Comparison of ENCODE assay signal across 18 cellular contexts in genomic region chr22:20781272-20781990, GRCh38. TPM values are rescaled to one million over a fixed set of nuclear protein-coding genes. Genes with fewer than 3 reads are reported as not detected.
A peak's percentile ranks its signal among the peaks of the same experiment; 100 is the strongest.
DNase-seq lines count a peak whose midpoint lies in the region; ATAC-seq and TF ChIP-seq lines count a peak whose summit lies in the region.
"Had no signal": no experiment of that assay in that cellular context is flagged by ENCODE, and none has a peak within 500 bp of the region (broad histone marks: within the 10 kb centered on the region; RNA-seq: fewer than 3 reads in every experiment).

No MANE protein-coding gene starts in this region.

- H3K4me1 Mint-ChIP-seq in activated naive CD8-positive, alpha-beta T cell (ENCODE audit: low read depth) = peaks cover 7% of the 10 kb centered on the region
- peaks cover 17% of the 10 kb centered on the region for H3K4me1 Mint-ChIP-seq in activated naive CD8-positive, alpha-beta T cell treated with anti-CD3 and anti-CD28 coated beads for 36 hours

- 84% methylated on average over 10 of the region's 11 CpGs for WGBS in gastroesophageal sphincter (ENCODE audit: low coverage in 1 of 2), 2 donors

- H3K27ac Mint-ChIP-seq in activated naive CD8-positive, alpha-beta T cell = peak overlapping the region; percentile 23
- no peak overlapping the region for H3K27ac Mint-ChIP-seq in activated naive CD8-positive, alpha-beta T cell treated with anti-CD3 and anti-CD28 coated beads for 36 hours
- H3K27ac Mint-ChIP-seq: nephron; stimulated activated memory B cell treated with anti-CD40 and anti-IgM and Interleukin-4, amounts not matched to agents 10 μg/mL and 1 μg/mL and 100 μg/mL, for 72 hours had no signal

- H3K4me3 Mint-ChIP-seq in activated naive CD8-positive, alpha-beta T cell = no peak overlapping the region
- no peak overlapping the region for H3K4me3 Mint-ChIP-seq in activated naive CD8-positive, alpha-beta T cell treated with anti-CD3 and anti-CD28 coated beads for 36 hours
- H3K4me3 Mint-ChIP-seq: nephron; stimulated activated memory B cell treated with anti-CD40 and anti-IgM and Interleukin-4, amounts not matched to agents 10 μg/mL and 1 μg/mL and 100 μg/mL, for 72 hours had no signal

- ATAC-seq in upper lobe of right lung (peak; percentile 51), GM21447 (IDR thresholded peaks at IDR 0.05; ENCODE audit: unreplicated experiment) (no peak), gastroesophageal sphincter (no peak), HG03108 (IDR thresholded peaks at IDR 0.05; ENCODE audit: unreplicated experiment) (no peak)
- ATAC-seq: left lung; stimulated activated memory B cell treated with anti-CD40 and anti-IgM and Interleukin-4, amounts not matched to agents 10 μg/mL and 1 μg/mL and 100 μg/mL, for 72 hours had no signal

- H3K9me3 ChIP-seq in upper lobe of right lung (no peaks in the 10 kb centered on the region), gastroesophageal sphincter (no peaks in the 10 kb centered on the region)
- H3K9me3 ChIP-seq: BE2C, left lung had no signal

- no peak for DNase-seq in activated naive CD8-positive, alpha-beta T cell treated with anti-CD3 and anti-CD28 coated beads for 36 hours
- DNase-seq in iris pigment epithelial cell (ENCODE audit: low read depth) (peak; percentile 47), upper lobe of right lung (no peak)
- DNase-seq: aorta; BE2C; effector CD8-positive, alpha-beta T cell; left lung; NCI-H748 treated with DMSO at 0.1 percent for 48 hours; Right ventricle myocardium superior had no signal

- intact Hi-C loops in upper lobe of right lung (cut with DNase I) = no loop called here

- no peaks in the 10 kb centered on the region for H3K27me3 Mint-ChIP-seq in activated naive CD8-positive, alpha-beta T cell
- no peaks in the 10 kb centered on the region for H3K27me3 Mint-ChIP-seq in activated naive CD8-positive, alpha-beta T cell treated with anti-CD3 and anti-CD28 coated beads for 36 hours
- H3K27me3 Mint-ChIP-seq: stimulated activated memory B cell treated with anti-CD40 and anti-IgM and Interleukin-4, amounts not matched to agents 10 μg/mL and 1 μg/mL and 100 μg/mL, for 72 hours had no signal

- H3K9me3 Mint-ChIP-seq in activated naive CD8-positive, alpha-beta T cell (ENCODE audit: low read depth) = no peaks in the 10 kb centered on the region
- no peaks in the 10 kb centered on the region for H3K9me3 Mint-ChIP-seq in activated naive CD8-positive, alpha-beta T cell treated with anti-CD3 and anti-CD28 coated beads for 36 hours
- H3K9me3 Mint-ChIP-seq: nephron; stimulated activated memory B cell treated with anti-CD40 and anti-IgM and Interleukin-4, amounts not matched to agents 10 μg/mL and 1 μg/mL and 100 μg/mL, for 72 hours had no signal

- no peaks in the 10 kb centered on the region for H3K36me3 Mint-ChIP-seq in activated naive CD8-positive, alpha-beta T cell
- peaks cover 3% of the 10 kb centered on the region for H3K36me3 Mint-ChIP-seq in activated naive CD8-positive, alpha-beta T cell treated with anti-CD3 and anti-CD28 coated beads for 36 hours

- peak overlapping the region; percentile 98 for H3K27ac ChIP-seq in VCaP
- no peak overlapping the region for H3K27ac ChIP-seq in upper lobe of right lung
- H3K27ac ChIP-seq in gastroesophageal sphincter = no peak overlapping the region

- peaks cover 25% of the 10 kb centered on the region for H3K36me3 ChIP-seq in upper lobe of right lung
- peaks cover 0 to 77% of the 10 kb centered on the region in 2 donors for H3K36me3 ChIP-seq in gastroesophageal sphincter

- no peaks in the 10 kb centered on the region for H3K27me3 ChIP-seq in upper lobe of right lung
- no peaks in the 10 kb centered on the region for H3K27me3 ChIP-seq in gastroesophageal sphincter
- H3K27me3 ChIP-seq: BE2C, left lung had no signal

- H3K4me1 ChIP-seq in upper lobe of right lung (peaks cover 25% of the 10 kb centered on the region), gastroesophageal sphincter (no peaks in the 10 kb centered on the region)
- H3K4me1 ChIP-seq: BE2C had no signal

- no peak overlapping the region for H3K4me3 ChIP-seq in upper lobe of right lung
- H3K4me3 ChIP-seq in gastroesophageal sphincter = no peak overlapping the region
- H3K4me3 ChIP-seq: left lung had no signal

- no peak for TF ChIP-seq CTCF in VCaP (conservative IDR thresholded peaks at IDR 0.05)
- no peak for TF ChIP-seq CTCF in upper lobe of right lung (IDR thresholded peaks at IDR 0.05)
- TF ChIP-seq CTCF in gastroesophageal sphincter (IDR thresholded peaks at IDR 0.05) = no peak

- TF ChIP-seq EP300 in gastroesophageal sphincter (IDR thresholded peaks at IDR 0.05) = no peak

- no peak for TF ChIP-seq POLR2A in gastroesophageal sphincter (IDR thresholded peaks at IDR 0.05)

RNA-seq across cellular contexts. Expression of gene SERPIND1, which starts 7.5 kb away (rescaled TPM):
- total RNA-seq in activated naive CD8-positive, alpha-beta T cell treated with anti-CD3 and anti-CD28 coated beads for 36 hours = not detected
- total RNA-seq in upper lobe of right lung = 0.58 TPM
- under 1 TPM in 1 of 4 donors, not detected in 3; 0.15 TPM for total RNA-seq in gastroesophageal sphincter
- total RNA-seq: H1, skeletal muscle tissue had no signal
